9 cellular contexts compared by ENCODE assay signal in the genomic region with DNA sequence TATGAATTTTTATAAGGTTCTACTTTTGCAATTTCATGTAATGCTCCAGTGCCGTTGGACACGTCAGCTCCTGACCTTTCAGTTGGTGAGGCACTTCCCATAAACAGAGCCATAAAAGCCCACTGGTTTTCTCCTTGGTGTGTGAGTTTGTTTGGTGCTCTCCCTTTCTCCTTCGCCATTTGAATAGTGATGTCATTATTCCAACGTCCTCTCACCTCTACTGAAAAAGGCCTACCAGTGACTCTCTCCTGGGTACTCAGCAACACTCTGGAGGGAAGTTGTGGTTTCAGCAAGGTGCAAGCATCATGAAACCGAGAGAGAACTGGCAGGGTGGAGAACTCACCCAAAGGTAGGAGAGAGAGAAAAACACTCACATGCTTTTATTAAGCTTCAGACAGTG. TPM values are rescaled to one million over a fixed set of nuclear protein-coding genes. Genes with fewer than 3 reads are reported as not detected.
DNase-seq lines count a peak whose midpoint lies in the region; ATAC-seq and TF ChIP-seq lines count a peak whose summit lies in the region.
"Had no signal": no experiment of that assay in that cellular context is flagged by ENCODE, and none has a peak within 500 bp of the region (broad histone marks: within the 10 kb centered on the region; RNA-seq: fewer than 3 reads in every experiment).

No MANE protein-coding gene starts in this region.

- H2AFZ ChIP-seq in OCI-LY3 (ENCODE audit: low read depth, low read length) = no peak overlapping the region

- H3K4me1 Mint-ChIP-seq in activated CD4-positive, alpha-beta T cell treated with anti-CD3 and anti-CD28 coated beads, Interleukin-2, amount 10 ng/mL, durations not matched to agents 24 days and 14 days = peaks cover 46% of the 10 kb centered on the region

- H3K27ac Mint-ChIP-seq in activated CD4-positive, alpha-beta T cell treated with anti-CD3 and anti-CD28 coated beads, Interleukin-2, amount 10 ng/mL, durations not matched to agents 24 days and 14 days = peak overlapping the region; percentile 88

- TF ChIP-seq POLR2A in esophagus squamous epithelium (IDR thresholded peaks at IDR 0.05) = no peak

- peak overlapping the region; percentile 58 for H3K4me3 ChIP-seq in OCI-LY3 (ENCODE audit: low read length)
- H3K4me3 ChIP-seq in esophagus squamous epithelium = no peak overlapping the region
- H3K4me3 ChIP-seq in H7 (ENCODE audit: insufficient read depth, low read depth, low read length) = no peak overlapping the region

- peak; percentile 85 for DNase-seq in activated CD4-positive, alpha-beta T cell treated with anti-CD3 and anti-CD28 coated beads, Interleukin-2, amount 10 ng/mL, durations not matched to agents 24 days and 14 days
- no peak for DNase-seq in activated CD4-positive, alpha-beta T cell treated with anti-CD3 and anti-CD28 coated beads for 1 hour
- peak in 2 of 3 experiments; percentile 8 to 31 for DNase-seq in stimulated activated CD4-positive, alpha-beta T cell treated with anti-CD3 and anti-CD28 coated beads, TNF-alpha, amount 100 ng/mL, for 24 hours (ENCODE audit: low read depth in 3 of 3)
- DNase-seq in esophagus squamous epithelium (lab: John Stamatoyannopoulos, UW) = no peak
- no peak for DNase-seq in H7
- no peak for DNase-seq in NCI-H2081 treated with DMSO at 0.1 percent for 48 hours (lab: John Stamatoyannopoulos, UW)
- DNase-seq: central memory CD4-positive, alpha-beta T cell had no signal

- no peaks in the 10 kb centered on the region for H3K36me3 Mint-ChIP-seq in activated CD4-positive, alpha-beta T cell treated with anti-CD3 and anti-CD28 coated beads, Interleukin-2, amount 10 ng/mL, durations not matched to agents 24 days and 14 days (ENCODE audit: low read depth)

- TF ChIP-seq CTCF in OCI-LY3 (IDR thresholded peaks at IDR 0.05; ENCODE audit: low read depth, low read length) (no peak), esophagus squamous epithelium (IDR thresholded peaks at IDR 0.05) (no peak)

- H3K27me3 ChIP-seq in OCI-LY3 (ENCODE audit: low read depth, low read length) (no peaks in the 10 kb centered on the region), esophagus squamous epithelium (peaks cover 0 to 15% (median 0%) of the 10 kb centered on the region in 4 donors), H7 (ENCODE audit: control insufficient read depth, insufficient read depth, low read length) (no peaks in the 10 kb centered on the region)

- no peaks in the 10 kb centered on the region for H3K9me3 Mint-ChIP-seq in activated CD4-positive, alpha-beta T cell treated with anti-CD3 and anti-CD28 coated beads, Interleukin-2, amount 10 ng/mL, durations not matched to agents 24 days and 14 days

- no peaks in the 10 kb centered on the region for H3K9me3 ChIP-seq in OCI-LY3 (ENCODE audit: insufficient read depth, low read length)
- H3K9me3 ChIP-seq in esophagus squamous epithelium = no peaks in the 10 kb centered on the region

- peaks cover 64% of the 10 kb centered on the region for H3K4me1 ChIP-seq in OCI-LY3 (ENCODE audit: low read length)
- no peaks in the 10 kb centered on the region for H3K4me1 ChIP-seq in esophagus squamous epithelium

- H3K36me3 ChIP-seq in OCI-LY3 (replicated peaks; ENCODE audit: low read depth, low read length) (no peaks in the 10 kb centered on the region), esophagus squamous epithelium (no peaks in the 10 kb centered on the region), H7 (replicated peaks; ENCODE audit: control insufficient read depth, insufficient read depth, low read length) (no peaks in the 10 kb centered on the region)

- peak overlapping the region; percentile 72; the same call in 1 of the 2 replicates for H3K9ac ChIP-seq in OCI-LY3 (ENCODE audit: low read length)

- no peaks in the 10 kb centered on the region for H4K20me1 ChIP-seq in OCI-LY3 (ENCODE audit: insufficient read depth, low read length)

- 40 to 64% methylated on average over 4 to 5 of the region's 5 CpGs for WGBS in esophagus squamous epithelium, 2 donors

- H3K27ac ChIP-seq in OCI-LY3 (ENCODE audit: low read length) (peak overlapping the region; percentile 91), esophagus squamous epithelium (no peak overlapping the region)

- peaks cover 5% of the 10 kb centered on the region for H3K27me3 Mint-ChIP-seq in activated CD4-positive, alpha-beta T cell treated with anti-CD3 and anti-CD28 coated beads, Interleukin-2, amount 10 ng/mL, durations not matched to agents 24 days and 14 days

- peak; percentile 86 for ATAC-seq in HG02642 (IDR thresholded peaks at IDR 0.05; ENCODE audit: poor library complexity, unreplicated experiment)

- H3K4me2 ChIP-seq in OCI-LY3 (ENCODE audit: low read length) = peak overlapping the region; percentile 80

- peak overlapping the region; percentile 8 for H3K4me3 Mint-ChIP-seq in activated CD4-positive, alpha-beta T cell treated with anti-CD3 and anti-CD28 coated beads, Interleukin-2, amount 10 ng/mL, durations not matched to agents 24 days and 14 days

- intact Hi-C loops in activated CD4-positive, alpha-beta T cell treated with anti-CD3 and anti-CD28 coated beads, Interleukin-2, amount 10 ng/mL, durations not matched to agents 24 days and 14 days (cut with micrococcal nuclease) = loop anchor here (1.0 to 10.0 kb wide), 5 partner anchors 9 to 170 kb away; partner anchors contain the start of gene SYNRG
- intact Hi-C loops in esophagus squamous epithelium (cut with DNase I) = loop anchor here (10.0 kb wide), 1 partner anchor 70 kb away; no protein-coding TSS in a partner anchor

- H3K79me2 ChIP-seq in OCI-LY3 (ENCODE audit: low read length) = no peaks in the 10 kb centered on the region

RNA-seq across cellular contexts. Expression of gene HNF1B, which starts 29.6 kb away (rescaled TPM):
- total RNA-seq in activated CD4-positive, alpha-beta T cell treated with anti-CD3 and anti-CD28 coated beads, Interleukin-2, amount 10 ng/mL, durations not matched to agents 24 days and 14 days = 2.2 and 2.9 TPM in 2 replicates
- not detected for total RNA-seq in esophagus squamous epithelium
- total RNA-seq in H7 (2014; rRNA removed; shearing (Covaris generic)) = 0.30 and 1.1 TPM in 2 replicates

Comparison
In these comparisons a context has a peak if more than half of its experiments do, and no peak if none do; other contexts are left out.
1. DNase-seq: peak in activated CD4-positive, alpha-beta T cell treated with anti-CD3 and anti-CD28 coated beads, Interleukin-2, amount 10 ng/mL, durations not matched to agents 24 days and 14 days (single experiment) and stimulated activated CD4-positive, alpha-beta T cell treated with anti-CD3 and anti-CD28 coated beads, TNF-alpha, amount 100 ng/mL, for 24 hours (2 of 3); none in activated CD4-positive, alpha-beta T cell treated with anti-CD3 and anti-CD28 coated beads for 1 hour (single experiment), esophagus squamous epithelium (single experiment), H7 (single experiment) and NCI-H2081 treated with DMSO at 0.1 percent for 48 hours (single experiment).